ENCODE assay signal across 1 cellular context in genomic region chr6:106648651-106649308, GRCh38.
TF ChIP-seq lines count a peak whose summit lies in the region.

No MANE protein-coding gene starts in this region.

TF ChIP-seq in WTC11, 78 proteins besides CTCF, POLR2A, EP300 and RAD21 (continued from another document):
- no peak for TF ChIP-seq AFF4 (CRISPR knock-in tag; IDR thresholded peaks at IDR 0.05; ENCODE audit: borderline replicate concordance)
- TF ChIP-seq OVOL2 (CRISPR knock-in tag; IDR thresholded peaks at IDR 0.05; ENCODE audit: borderline replicate concordance): no peak
- TF ChIP-seq CREM (CRISPR knock-in tag; IDR thresholded peaks at IDR 0.05): no peak
- no peak for TF ChIP-seq IRF1 (CRISPR knock-in tag; IDR thresholded peaks at IDR 0.05)
- TF ChIP-seq ZNF138 (CRISPR knock-in tag; conservative IDR thresholded peaks at IDR 0.05): no peak
- no peak for TF ChIP-seq ZNF232 (CRISPR knock-in tag; IDR thresholded peaks at IDR 0.05)
- no peak for TF ChIP-seq ZNF121 (CRISPR knock-in tag; IDR thresholded peaks at IDR 0.05)
- TF ChIP-seq GABPB1 (CRISPR knock-in tag; IDR thresholded peaks at IDR 0.05): no peak
TF ChIP-seq in WTC11: peak in this region for 0.
